In genomic region chr10:43952760-43953159, GRCh38 we compare ENCODE assay signal across 27 cellular contexts.
"Had no signal": no experiment of that assay in that cellular context is flagged by ENCODE, and none has a peak within 500 bp of the region (broad histone marks: within the 10 kb centered on the region; RNA-seq: fewer than 3 reads in every experiment).

No MANE protein-coding gene starts in this region.

- H3K4me1 Mint-ChIP-seq: activated B cell treated with CpG ODN at 0.5 μM for 24 hours; activated CD4-positive, alpha-beta memory T cell treated with anti-CD3 and anti-CD28 coated beads, Interleukin-2, amount 10 ng/mL, durations not matched to agents 7 days and 5 days; activated CD4-positive, alpha-beta T cell treated with anti-CD3 and anti-CD28 coated beads, Interleukin-2, amount 10 ng/mL, durations not matched to agents 7 days and 5 days; activated T-helper 17 cell treated with anti-CD3 and anti-CD28 coated beads, Interleukin-2, amount 50 U/mL, for 72 hours; brain; central memory CD8-positive, alpha-beta T cell had no signal

- H3K36me3 Mint-ChIP-seq: activated naive CD8-positive, alpha-beta T cell; brain had no signal

- H3K36me3 ChIP-seq: Peyer's patch, SJCRH30 had no signal

- H3K27ac Mint-ChIP-seq: activated B cell treated with CpG ODN at 0.5 μM for 24 hours; activated CD4-positive, alpha-beta memory T cell treated with anti-CD3 and anti-CD28 coated beads, Interleukin-2, amount 10 ng/mL, durations not matched to agents 7 days and 5 days; activated CD4-positive, alpha-beta T cell treated with anti-CD3 and anti-CD28 coated beads, Interleukin-2, amount 10 ng/mL, durations not matched to agents 7 days and 5 days; activated naive CD4-positive, alpha-beta T cell treated with anti-CD3 and anti-CD28 coated beads for 36 hours; activated naive CD8-positive, alpha-beta T cell; activated T-helper 17 cell treated with anti-CD3 and anti-CD28 coated beads, Interleukin-2, amount 50 U/mL, for 72 hours; brain had no signal

- H3K9me3 Mint-ChIP-seq: activated CD4-positive, alpha-beta memory T cell treated with anti-CD3 and anti-CD28 coated beads, Interleukin-2, amount 10 ng/mL, durations not matched to agents 7 days and 5 days; activated CD4-positive, alpha-beta T cell treated with anti-CD3 and anti-CD28 coated beads, Interleukin-2, amount 10 ng/mL, durations not matched to agents 7 days and 5 days; activated naive CD4-positive, alpha-beta T cell treated with anti-CD3 and anti-CD28 coated beads for 36 hours; central memory CD8-positive, alpha-beta T cell had no signal

- H3K27ac ChIP-seq: KMS-11, Peyer's patch, RWPE1, SJCRH30 had no signal

- DNase-seq: activated B cell treated with CpG ODN at 0.5 μM for 24 hours; activated CD4-positive, alpha-beta memory T cell treated with anti-CD3 and anti-CD28 coated beads, Interleukin-2, amount 10 ng/mL, durations not matched to agents 7 days and 5 days; activated CD4-positive, alpha-beta T cell treated with anti-CD3 and anti-CD28 coated beads for 1 hour; activated CD4-positive, alpha-beta T cell treated with anti-CD3 and anti-CD28 coated beads, Interleukin-2, amount 10 ng/mL, durations not matched to agents 7 days and 5 days; activated gamma-delta T cell; activated naive CD4-positive, alpha-beta T cell treated with anti-CD3 and anti-CD28 coated beads for 36 hours; activated T-cell treated with anti-CD3 and anti-CD28 coated beads for 4 hours; amygdala; NCI-H1092; NCI-H1417; NCI-H1694; NCI-H2029 treated with DMSO at 0.1 percent for 48 hours; NCI-H345; NCI-H510A; NCI-H526 treated with DMSO at 0.1 percent for 48 hours; NK-92 treated with Interleukin-12 subunit alpha and Interleukin-12 subunit beta, amount 100 ng/mL, for 24 hours; Peyer's patch; Right ventricle myocardium superior; SJCRH30; SK-N-SH; T-helper 1 cell had no signal

- H3K9me2 ChIP-seq: SK-N-SH had no signal

- H3K4me2 ChIP-seq: KMS-11, SK-N-SH had no signal

- H3K4me1 ChIP-seq: Peyer's patch, SJCRH30 had no signal

- H3K4me3 ChIP-seq: Peyer's patch, SJCRH30 had no signal

- H3K9me3 ChIP-seq: Peyer's patch, SJCRH30 had no signal

- H3K9ac ChIP-seq: KMS-11, SK-N-SH had no signal

- H3K27me3 ChIP-seq: Peyer's patch, SJCRH30 had no signal

- H3K4me3 Mint-ChIP-seq: activated B cell treated with CpG ODN at 0.5 μM for 24 hours; activated CD4-positive, alpha-beta memory T cell treated with anti-CD3 and anti-CD28 coated beads, Interleukin-2, amount 10 ng/mL, durations not matched to agents 7 days and 5 days; activated CD4-positive, alpha-beta T cell treated with anti-CD3 and anti-CD28 coated beads, Interleukin-2, amount 10 ng/mL, durations not matched to agents 7 days and 5 days; activated naive CD4-positive, alpha-beta T cell treated with anti-CD3 and anti-CD28 coated beads for 36 hours; activated naive CD8-positive, alpha-beta T cell; activated T-helper 17 cell treated with anti-CD3 and anti-CD28 coated beads, Interleukin-2, amount 50 U/mL, for 72 hours; brain; central memory CD8-positive, alpha-beta T cell had no signal

- ATAC-seq: activated T-helper 17 cell treated with anti-CD3 and anti-CD28 coated beads, Interleukin-2, amount 50 U/mL, for 72 hours had no signal
